In genomic region chr2:9539530-9539929, GRCh38 we compare ENCODE assay signal across 12 cellular contexts. TPM values are rescaled to one million over a fixed set of nuclear protein-coding genes. Genes with fewer than 3 reads are reported as not detected.
DNase-seq lines count a peak whose midpoint lies in the region; ATAC-seq, FAIRE-seq and TF ChIP-seq lines count a peak whose summit lies in the region.
"Had no signal": no experiment of that assay in that cellular context is flagged by ENCODE, and none has a peak within 500 bp of the region (broad histone marks: within the 10 kb centered on the region; RNA-seq: fewer than 3 reads in every experiment).

No MANE protein-coding gene starts in this region.

- no peak for TF ChIP-seq POLR2A in H54 (IDR thresholded peaks at IDR 0.05; ENCODE audit: low read depth, low read length)
- TF ChIP-seq POLR2A in adrenal gland (IDR thresholded peaks at IDR 0.05) = no peak
- no peak for TF ChIP-seq POLR2A in spleen (IDR thresholded peaks at IDR 0.05)

- FAIRE-seq in H54 (lab: Jason Lieb, UNC) = peak; percentile 43

- H3K36me3 ChIP-seq in adrenal gland (replicated peaks in 1 of 2) = peaks cover 0 to 4% of the 10 kb centered on the region in 2 donors
- peaks cover 0 to 29% (median 8%) of the 10 kb centered on the region in 6 donors for H3K36me3 ChIP-seq in spleen

- intact Hi-C loops in adrenal gland (cut with DNase I) = loop anchor here in 1 of 2 donors (2.0 to 10.0 kb wide), 2 partner anchors 15 to 65 kb away; partner anchors contain the start of genes ADAM17 and IAH1
- intact Hi-C loops in left ventricle myocardium superior (cut with micrococcal nuclease) = no loop called here
- intact Hi-C loops in spleen (cut with DNase I; ENCODE audit: low total_unique reads) = no loop called here

- TF ChIP-seq CTCF in adrenal gland (IDR thresholded peaks at IDR 0.05) (no peak), spleen (IDR thresholded peaks at IDR 0.05 in 8 of 11, conservative IDR thresholded peaks at IDR 0.05 in 3 of 11) (no peak)

- DNase-seq in H54 (ENCODE audit: insufficient read length, low spot score) (no peak), adrenal gland (peak in 1 of 7 donors; percentile 36), left ventricle myocardium superior (no peak), spleen (no peak), ureter (ENCODE audit: low spot score) (no peak), NCI-H1092 (lab: John Stamatoyannopoulos, UW) (no peak), OCI-M1 (lab: John Stamatoyannopoulos, UW) (no peak), GM03348 (ENCODE audit: low spot score) (no peak)
- DNase-seq: head of caudate nucleus, mucosa of descending colon, NCI-H187, Peyer's patch had no signal

- H3K4me1 ChIP-seq in adrenal gland (replicated peaks in 1 of 2) (peaks cover 22 to 41% of the 10 kb centered on the region in 2 donors), spleen (peaks cover 35 to 98% (median 68%) of the 10 kb centered on the region in 6 donors)

- peak; percentile 68 for ATAC-seq in left ventricle myocardium superior
- ATAC-seq: mucosa of descending colon had no signal

- H3K9me3 ChIP-seq in adrenal gland (replicated peaks in 1 of 3) (no peaks in the 10 kb centered on the region), spleen (no peaks in the 10 kb centered on the region)
- H3K9me3 ChIP-seq: mucosa of descending colon, Peyer's patch had no signal

- WGBS in adrenal gland, 4 donors = 14 to 23% (median 21%) methylated on average over 5 of the region's 5 CpGs
- 62 to 64% (median 63%) methylated on average over 5 of the region's 5 CpGs for WGBS in spleen, 5 donors

- H3K4me3 ChIP-seq in adrenal gland (peak overlapping the region in 1 of 4 donors; percentile 20), spleen (peak overlapping the region in 1 of 8 donors; percentile 3)
- H3K4me3 ChIP-seq: mucosa of descending colon, Peyer's patch had no signal

- H3K27me3 ChIP-seq in adrenal gland = no peaks in the 10 kb centered on the region
- no peaks in the 10 kb centered on the region for H3K27me3 ChIP-seq in spleen (replicated peaks in 1 of 7)
- H3K27me3 ChIP-seq: Peyer's patch had no signal

- peak overlapping the region; percentile 66 to 87 (median 70) for H3K27ac ChIP-seq in adrenal gland
- peak overlapping the region in 7 of 8 donors; percentile 1 to 79 (median 45) for H3K27ac ChIP-seq in spleen

RNA-seq across cellular contexts. Expression of gene ADAM17, which starts 16.1 kb away (rescaled TPM):
- total RNA-seq in adrenal gland (10 to 100 TPM; 14.5 to 30.0 (median 22.3) TPM), left ventricle myocardium superior (13.7 TPM), spleen (10 to 100 TPM; 27.4 to 54.0 (median 44.4) TPM), ureter (41.7 TPM)
- polyA plus RNA-seq in adrenal gland (10 to 100 TPM; 10.6 to 15.0 (median 12.3) TPM), spleen (10 to 100 TPM in 1 of 3 donors, 1 to 10 TPM in 2; 9.4 to 10.6 (median 9.4) TPM)
